In genomic region chr12:130815028-130815741, GRCh38 we compare ENCODE assay signal across 20 cellular contexts. TPM values are rescaled to one million over a fixed set of nuclear protein-coding genes. Genes with fewer than 3 reads are reported as not detected.
DNase-seq lines count a peak whose midpoint lies in the region; ATAC-seq, FAIRE-seq and TF ChIP-seq lines count a peak whose summit lies in the region.
"Had no signal": no experiment of that assay in that cellular context is flagged by ENCODE, and none has a peak within 500 bp of the region (broad histone marks: within the 10 kb centered on the region; RNA-seq: fewer than 3 reads in every experiment).

No MANE protein-coding gene starts in this region.

- H3K4me3 ChIP-seq in GM12865 (ENCODE audit: low read depth, low read length) = peak overlapping the region; percentile 35
- H3K4me3 ChIP-seq in dorsolateral prefrontal cortex = peak overlapping the region in 22 of 59 donors; percentile 2 to 45 (median 15)
- H3K4me3 ChIP-seq: gastroesophageal sphincter, SJSA1, vagina had no signal

- H3K27ac ChIP-seq in dorsolateral prefrontal cortex = peak overlapping the region in 46 of 59 donors; percentile 0 to 85 (median 66)
- H3K27ac ChIP-seq: gastroesophageal sphincter, HL-60, SJSA1, vagina had no signal

- no peaks in the 10 kb centered on the region for H3K27me3 ChIP-seq in dorsolateral prefrontal cortex
- H3K27me3 ChIP-seq: gastroesophageal sphincter, SJSA1, vagina had no signal

- intact Hi-C loops in dorsolateral prefrontal cortex (cut with DNase I) = loop anchor here in 1 of 2 donors (5.0 kb wide), 1 partner anchor 33 kb away; no protein-coding TSS in a partner anchor

- no peak for ATAC-seq in HG03565 (IDR thresholded peaks at IDR 0.05; ENCODE audit: unreplicated experiment)
- ATAC-seq: gastroesophageal sphincter, left ventricle myocardium superior, PC-3 had no signal

- no peak for FAIRE-seq in GM19239 (lab: Jason Lieb, UNC)

- TF ChIP-seq CTCF in GM12865 (IDR thresholded peaks at IDR 0.05; ENCODE audit: insufficient read depth, low read depth, low read length, missing control alignments) (no peak), dorsolateral prefrontal cortex (IDR thresholded peaks at IDR 0.05 in 54 of 56, conservative IDR thresholded peaks at IDR 0.05 in 2 of 56; ENCODE audit: low read depth in 1 of 56, partially characterized antibody in 56 of 56) (no peak)

- DNase-seq in GM12865 (ENCODE audit: low read depth) (peak; percentile 61), NCI-H1694 treated with DMSO at 0.1 percent for 48 hours (lab: John Stamatoyannopoulos, UW) (peak; percentile 3), dorsolateral prefrontal cortex (peak in 8 of 10 donors; percentile 34 to 81 (median 68)), putamen (ENCODE audit: low spot score) (peak; percentile 62), GM19239 (ENCODE audit: insufficient read length, low spot score) (no peak), NCI-H2029 (lab: John Stamatoyannopoulos, UW) (no peak)
- DNase-seq in activated CD4-positive, alpha-beta T cell treated with anti-CD3 and anti-CD28 coated beads for 4 hours = no peak
- DNase-seq: activated CD4-positive, CD25-positive, alpha-beta regulatory T cell; activated T-cell treated with anti-CD3 and anti-CD28 coated beads, Interleukin-2, amount 50 U/mL, for 48 hours; erythroblast; left ventricle myocardium superior; NCI-H2029 treated with DMSO at 0.1 percent for 48 hours; NCI-H526 treated with DMSO at 0.1 percent for 48 hours; PC-3; stimulated activated CD4-positive, alpha-beta T cell treated with anti-CD3 and anti-CD28 coated beads, Interleukin-2, amount 100 ng/mL, for 24 hours had no signal

RNA-seq across cellular contexts. Expression of gene STX2, which starts 23.9 kb away (rescaled TPM):
- 10 to 100 TPM in 119 of 120 experiments, 1 to 10 TPM in 1; 9.3 to 25.2 (median 17.9) TPM for total RNA-seq in dorsolateral prefrontal cortex

RNA-seq across cellular contexts. Expression of gene RAN, which starts 56.7 kb away (rescaled TPM):
- 100 to 1,000 TPM; 207 to 502 (median 388) TPM for total RNA-seq in dorsolateral prefrontal cortex

Comparison
In these comparisons a context has a peak if more than half of its experiments do, and no peak if none do; other contexts are left out.
1. DNase-seq: peak in GM12865 (single experiment), NCI-H1694 treated with DMSO at 0.1 percent for 48 hours (single experiment), dorsolateral prefrontal cortex (8 of 10) and putamen (single experiment); none in GM19239 (single experiment), activated CD4-positive, alpha-beta T cell treated with anti-CD3 and anti-CD28 coated beads for 4 hours (0 of 2) and NCI-H2029 (single experiment).